7 cellular contexts compared by ENCODE assay signal in genomic region chr1:4519954-4520353, GRCh38.
"Had no signal": no experiment of that assay in that cellular context is flagged by ENCODE, and none has a peak within 500 bp of the region (broad histone marks: within the 10 kb centered on the region; RNA-seq: fewer than 3 reads in every experiment).

No MANE protein-coding gene starts in this region.

- H3K36me3 ChIP-seq: HAP-1 had no signal

- H3K4me1 ChIP-seq: HAP-1 had no signal

- H2AFZ ChIP-seq: GM23248 had no signal

- H3K9ac ChIP-seq: GM23248 had no signal

- H3K27ac ChIP-seq: GM23248, HL-60 had no signal

- H3K4me3 ChIP-seq: GM23248, HAP-1 had no signal

- DNase-seq: GM23248, GOT3, H7, HFFc6 had no signal

- H3K27ac Mint-ChIP-seq: HFFc6, IgD-negative memory B cell had no signal

- H3K36me3 Mint-ChIP-seq: IgD-negative memory B cell had no signal

- H3K9me3 ChIP-seq: HAP-1 had no signal

- H3K4me3 Mint-ChIP-seq: HFFc6, IgD-negative memory B cell had no signal
